ENCODE assay signal across 12 cellular contexts in the genomic region with DNA sequence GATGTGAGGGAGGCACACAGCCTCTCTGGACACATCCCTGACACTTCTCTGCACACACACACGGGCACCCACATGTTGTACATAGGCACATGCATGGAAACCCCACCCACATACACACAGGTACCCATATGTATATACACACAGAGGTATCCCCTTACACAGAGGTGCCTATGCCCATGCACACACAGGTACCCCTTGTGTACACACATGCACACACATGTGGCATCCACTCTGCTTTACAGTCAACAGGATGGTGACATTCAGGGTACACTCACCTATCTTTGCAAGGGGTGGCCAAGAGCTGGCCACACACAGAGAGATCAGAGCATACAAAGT. TPM values are rescaled to one million over a fixed set of nuclear protein-coding genes. Genes with fewer than 3 reads are reported as not detected.
DNase-seq lines count a peak whose midpoint lies in the region; ATAC-seq and TF ChIP-seq lines count a peak whose summit lies in the region.
"Had no signal": no experiment of that assay in that cellular context is flagged by ENCODE, and none has a peak within 500 bp of the region (broad histone marks: within the 10 kb centered on the region; RNA-seq: fewer than 3 reads in every experiment).

No MANE protein-coding gene starts in this region.

- ATAC-seq in T-cell (replicated peaks in 1 of 4): no peak
- peak; percentile 41 for ATAC-seq in esophagus mucosa
- no peak for ATAC-seq in GM21576 (IDR thresholded peaks at IDR 0.05; ENCODE audit: unreplicated experiment)

- POLR2A ChIA-PET in CD8-positive, alpha-beta memory T cell (lab: Charles Lee): no interaction called here
- POLR2A ChIA-PET in T-cell (lab: Charles Lee): no interaction called here

- H3K4me1 ChIP-seq in CD8-positive, alpha-beta memory T cell (ENCODE audit: insufficient read depth, low read length): peaks cover 10% of the 10 kb centered on the region
- H3K4me1 ChIP-seq: pancreas had no signal

- TF ChIP-seq CTCF in neural cell (IDR thresholded peaks at IDR 0.05; ENCODE audit: poor library complexity, severe bottlenecking): no peak

- no peak overlapping the region for H2AFZ ChIP-seq in neural cell (ENCODE audit: low read depth, low read length)

- H3K4me3 ChIP-seq in CD8-positive, alpha-beta memory T cell (ENCODE audit: low read length): no peak overlapping the region
- H3K4me3 ChIP-seq in neural cell (ENCODE audit: low read length): peak overlapping the region; percentile 68

- no peaks in the 10 kb centered on the region for H3K9me3 Mint-ChIP-seq in CD8-positive, alpha-beta memory T cell
- no peaks in the 10 kb centered on the region for H3K9me3 Mint-ChIP-seq in T-cell
- H3K9me3 Mint-ChIP-seq: activated B cell treated with CpG ODN at 0.5 μM for 24 hours had no signal

- H3K4me3 Mint-ChIP-seq in CD8-positive, alpha-beta memory T cell: peak overlapping the region; percentile 35 to 82 (median 64)
- H3K4me3 Mint-ChIP-seq in T-cell: peak overlapping the region; percentile 13 to 61 (median 14)
- H3K4me3 Mint-ChIP-seq: activated B cell treated with CpG ODN at 0.5 μM for 24 hours had no signal

- CTCF ChIA-PET in CD8-positive, alpha-beta memory T cell (lab: Charles Lee): no interaction called here
- CTCF ChIA-PET in T-cell (lab: Charles Lee): no interaction called here

- no peaks in the 10 kb centered on the region for H3K9me3 ChIP-seq in CD8-positive, alpha-beta memory T cell (ENCODE audit: low read length)
- H3K9me3 ChIP-seq in neural cell (ENCODE audit: low read length): no peaks in the 10 kb centered on the region
- H3K9me3 ChIP-seq: pancreas had no signal

- H3K4me1 Mint-ChIP-seq in CD8-positive, alpha-beta memory T cell: peaks cover 13 to 19% (median 14%) of the 10 kb centered on the region in 3 donors
- peaks cover 11 to 25% (median 15%) of the 10 kb centered on the region in 3 donors for H3K4me1 Mint-ChIP-seq in T-cell
- H3K4me1 Mint-ChIP-seq: activated B cell treated with CpG ODN at 0.5 μM for 24 hours had no signal

- no peaks in the 10 kb centered on the region for H3K36me3 Mint-ChIP-seq in CD8-positive, alpha-beta memory T cell
- H3K36me3 Mint-ChIP-seq in T-cell: no peaks in the 10 kb centered on the region

- H3K27me3 Mint-ChIP-seq in CD8-positive, alpha-beta memory T cell: peaks cover 6 to 20% of the 10 kb centered on the region in 2 donors
- H3K27me3 Mint-ChIP-seq in T-cell: peaks cover 0 to 33% of the 10 kb centered on the region in 2 donors

- H3K9ac ChIP-seq in neural cell (ENCODE audit: low read length): peak overlapping the region; percentile 65

- H3K27ac ChIP-seq in CD8-positive, alpha-beta memory T cell (ENCODE audit: low read depth, low read length): no peak overlapping the region
- H3K27ac ChIP-seq in neural cell (ENCODE audit: low read length): no peak overlapping the region
- H3K27ac ChIP-seq: pancreas had no signal

- no peaks in the 10 kb centered on the region for H4K20me1 ChIP-seq in neural cell (ENCODE audit: insufficient read depth)

- no peaks in the 10 kb centered on the region for H3K36me3 ChIP-seq in CD8-positive, alpha-beta memory T cell (ENCODE audit: insufficient read depth, low read length)
- no peaks in the 10 kb centered on the region for H3K36me3 ChIP-seq in neural cell (ENCODE audit: insufficient read depth, low read length)
- H3K36me3 ChIP-seq: pancreas had no signal

- peaks cover 4% of the 10 kb centered on the region for H3K27me3 ChIP-seq in CD8-positive, alpha-beta memory T cell (ENCODE audit: insufficient read depth, low read length, poor library complexity, severe bottlenecking)
- H3K27me3 ChIP-seq in neural cell (ENCODE audit: insufficient read depth, low read depth, low read length): no peaks in the 10 kb centered on the region
- H3K27me3 ChIP-seq: pancreas had no signal

- H3K9me2 ChIP-seq in neural cell (ENCODE audit: insufficient read depth, low read length): no peaks in the 10 kb centered on the region

- H3K4me2 ChIP-seq in neural cell (ENCODE audit: low read length): no peak overlapping the region

- no peaks in the 10 kb centered on the region for H3F3A ChIP-seq in neural cell (ENCODE audit: insufficient read depth, low read length, poor library complexity, severe bottlenecking)

- DNase-seq in CD8-positive, alpha-beta memory T cell: no peak
- no peak for DNase-seq in T-cell
- DNase-seq in stimulated activated naive CD4-positive, alpha-beta T cell treated with Interleukin-2 at 50 U/mL for 16 hours (lab: John Stamatoyannopoulos, UW): no peak
- DNase-seq in COR-L47 (lab: John Stamatoyannopoulos, UW): no peak
- no peak for DNase-seq in GM19240 (ENCODE audit: insufficient read length, low spot score)
- DNase-seq: activated B cell treated with CpG ODN at 0.5 μM for 24 hours, NCI-H1417, NCI-H526 treated with DMSO at 0.1 percent for 48 hours, pancreas had no signal

- no peaks in the 10 kb centered on the region for H3K79me2 ChIP-seq in neural cell (replicated peaks; ENCODE audit: insufficient read depth, low read length)

- peak overlapping the region in 1 of 8 donors; percentile 33 for H3K27ac Mint-ChIP-seq in CD8-positive, alpha-beta memory T cell
- no peak overlapping the region for H3K27ac Mint-ChIP-seq in T-cell
- H3K27ac Mint-ChIP-seq: activated B cell treated with CpG ODN at 0.5 μM for 24 hours had no signal

- TF ChIP-seq EP300 in neural cell (conservative IDR thresholded peaks at IDR 0.05; ENCODE audit: poor library complexity, severe bottlenecking): no peak

- no peak for TF ChIP-seq RAD21 in neural cell (conservative IDR thresholded peaks at IDR 0.05)

TF ChIP-seq in neural cell, 6 proteins besides CTCF, POLR2A, EP300 and RAD21:
- TF ChIP-seq, protein P1, sequence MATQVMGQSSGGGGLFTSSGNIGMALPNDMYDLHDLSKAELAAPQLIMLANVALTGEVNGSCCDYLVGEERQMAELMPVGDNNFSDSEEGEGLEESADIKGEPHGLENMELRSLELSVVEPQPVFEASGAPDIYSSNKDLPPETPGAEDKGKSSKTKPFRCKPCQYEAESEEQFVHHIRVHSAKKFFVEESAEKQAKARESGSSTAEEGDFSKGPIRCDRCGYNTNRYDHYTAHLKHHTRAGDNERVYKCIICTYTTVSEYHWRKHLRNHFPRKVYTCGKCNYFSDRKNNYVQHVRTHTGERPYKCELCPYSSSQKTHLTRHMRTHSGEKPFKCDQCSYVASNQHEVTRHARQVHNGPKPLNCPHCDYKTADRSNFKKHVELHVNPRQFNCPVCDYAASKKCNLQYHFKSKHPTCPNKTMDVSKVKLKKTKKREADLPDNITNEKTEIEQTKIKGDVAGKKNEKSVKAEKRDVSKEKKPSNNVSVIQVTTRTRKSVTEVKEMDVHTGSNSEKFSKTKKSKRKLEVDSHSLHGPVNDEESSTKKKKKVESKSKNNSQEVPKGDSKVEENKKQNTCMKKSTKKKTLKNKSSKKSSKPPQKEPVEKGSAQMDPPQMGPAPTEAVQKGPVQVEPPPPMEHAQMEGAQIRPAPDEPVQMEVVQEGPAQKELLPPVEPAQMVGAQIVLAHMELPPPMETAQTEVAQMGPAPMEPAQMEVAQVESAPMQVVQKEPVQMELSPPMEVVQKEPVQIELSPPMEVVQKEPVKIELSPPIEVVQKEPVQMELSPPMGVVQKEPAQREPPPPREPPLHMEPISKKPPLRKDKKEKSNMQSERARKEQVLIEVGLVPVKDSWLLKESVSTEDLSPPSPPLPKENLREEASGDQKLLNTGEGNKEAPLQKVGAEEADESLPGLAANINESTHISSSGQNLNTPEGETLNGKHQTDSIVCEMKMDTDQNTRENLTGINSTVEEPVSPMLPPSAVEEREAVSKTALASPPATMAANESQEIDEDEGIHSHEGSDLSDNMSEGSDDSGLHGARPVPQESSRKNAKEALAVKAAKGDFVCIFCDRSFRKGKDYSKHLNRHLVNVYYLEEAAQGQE (IDR thresholded peaks at IDR 0.05; ENCODE audit: borderline replicate concordance): no peak
- TF ChIP-seq MXI1 (conservative IDR thresholded peaks at IDR 0.05; ENCODE audit: poor library complexity, severe bottlenecking) (no peak), POLR2AphosphoS5 (IDR thresholded peaks at IDR 0.05) (no peak), EZH2 (IDR thresholded peaks at IDR 0.05; ENCODE audit: borderline replicate concordance, insufficient read depth, low read length, poor library complexity, severe bottlenecking) (no peak), TAF1 (IDR thresholded peaks at IDR 0.05; ENCODE audit: low read depth) (no peak), SMC3 (conservative IDR thresholded peaks at IDR 0.05; ENCODE audit: poor library complexity) (no peak)
TF ChIP-seq in neural cell: peak in this region for 0.

RNA-seq across cellular contexts. Expression of a gene that starts 59.5 kb away (rescaled TPM):
- 10 to 100 TPM; 93.1 to 97.6 TPM for total RNA-seq in CD8-positive, alpha-beta memory T cell
- 40.4 TPM for polyA plus RNA-seq in CD8-positive, alpha-beta memory T cell
- total RNA-seq in T-cell: 10 to 100 TPM; 61.7 to 84.0 (median 73.3) TPM
- total RNA-seq in esophagus mucosa: 42.9 TPM
- polyA plus RNA-seq in neural cell: 154 and 162 TPM in 2 replicates
- polyA minus RNA-seq in neural cell: 174 and 178 TPM in 2 replicates
